ENCODE assay signal across 8 cellular contexts in genomic region chr12:123150804-123151678, GRCh38. TPM values are rescaled to one million over a fixed set of nuclear protein-coding genes. Genes with fewer than 3 reads are reported as not detected.
DNase-seq lines count a peak whose midpoint lies in the region; ATAC-seq and TF ChIP-seq lines count a peak whose summit lies in the region.

TSS of gene PITPNM2 (minus strand) at chr12:123151090. CDS start at chr12:123034590, 116,500 bp downstream.

- TF ChIP-seq POLR2A in suprapubic skin (IDR thresholded peaks at IDR 0.05), result no peak

- H3K27ac ChIP-seq in PC-9, result 0 out of 2 replicates have a peak within 1 kb of the TSS, but pooled peaks have one; percentile 20
- peak within 1 kb of the TSS; percentile 46 for H3K27ac ChIP-seq in fibroblast of lung (ENCODE audit: insufficient read depth, low read length)
- H3K27ac ChIP-seq in suprapubic skin, result peak within 1 kb of the TSS; percentile 76

- peak within 1 kb of the TSS; percentile 89 for H3K4me2 ChIP-seq in PC-9
- peak within 1 kb of the TSS; percentile 87 for H3K4me2 ChIP-seq in fibroblast of lung (ENCODE audit: extremely low read depth, insufficient read depth, low read length)

- H3K4me3 Mint-ChIP-seq in naive thymus-derived CD8-positive, alpha-beta T cell, result peak within 1 kb of the TSS; percentile 73 to 93 (median 86)

- H3K4me1 ChIP-seq in PC-9 (replicated peaks; ENCODE audit: insufficient read depth) (peaks cover 19% of the 10 kb centered on the region), fibroblast of lung (ENCODE audit: control insufficient read depth, extremely low read depth, insufficient read depth, low read length) (no peaks in the 10 kb centered on the region), suprapubic skin (peaks cover 29% of the 10 kb centered on the region)

- H3K36me3 ChIP-seq in PC-9 (ENCODE audit: low read depth) (no peaks in the 10 kb centered on the region), fibroblast of lung (ENCODE audit: control insufficient read depth, insufficient read depth, low read length) (peaks cover 2% of the 10 kb centered on the region), suprapubic skin (no peaks in the 10 kb centered on the region)

- intact Hi-C loops in PC-9 (cut with micrococcal nuclease; ENCODE audit: unreplicated experiment), result loop anchor here (1.0 to 2.0 kb wide), 2 partner anchors 76 to 108 kb away; no protein-coding TSS in a partner anchor

- H3K9me2 ChIP-seq in PC-9 (ENCODE audit: insufficient read depth), result no peaks in the 10 kb centered on the region

- peaks cover 11% of the 10 kb centered on the region; the same call in 1 of the 2 replicates for H3F3A ChIP-seq in PC-9 (ENCODE audit: insufficient read depth, low read depth)

- H3K79me2 ChIP-seq in PC-9 (ENCODE audit: low read depth) (peaks cover 27% of the 10 kb centered on the region), fibroblast of lung (ENCODE audit: control insufficient read depth, insufficient read depth, low read length) (peaks cover 15% of the 10 kb centered on the region)

- no peaks in the 10 kb centered on the region for H3K27me3 ChIP-seq in PC-9 (ENCODE audit: insufficient read depth, low read depth)
- H3K27me3 ChIP-seq in fibroblast of lung (ENCODE audit: control insufficient read depth, insufficient read depth, low read length), result no peaks in the 10 kb centered on the region
- no peaks in the 10 kb centered on the region for H3K27me3 ChIP-seq in suprapubic skin

- POLR2A ChIA-PET in PC-9 (lab: Charles Lee; ENCODE audit: unreplicated experiment), result interaction anchor here (0.7 to 1.0 kb wide), 3 partner anchors 30 to 82 kb away, joined by 3 to 9 read pairs (median 4); partner anchors contain the start of genes MPHOSPH9 and MTRFR
- POLR2A ChIA-PET in naive thymus-derived CD8-positive, alpha-beta T cell (lab: Charles Lee), result interaction anchor here (0.6 to 5.7 kb wide), 14 partner anchors 21 to 176 kb away, joined by 3 to 66 read pairs (median 10); partner anchors contain the start of genes MPHOSPH9, MTRFR and OGFOD2

- H3K9ac ChIP-seq in fibroblast of lung (ENCODE audit: insufficient read depth, low read length), result peak within 1 kb of the TSS; percentile 69

- H2AFZ ChIP-seq in PC-9 (peak within 1 kb of the TSS; percentile 97), fibroblast of lung (ENCODE audit: low read length) (peak within 1 kb of the TSS; percentile 33)

- CTCF ChIA-PET in PC-9 (lab: Charles Lee), result interaction anchor here (0.5 kb wide), 1 partner anchor 129 kb away, joined by 3 read pairs; no protein-coding TSS in a partner anchor

- no peaks in the 10 kb centered on the region for H4K20me1 ChIP-seq in PC-9 (ENCODE audit: insufficient read depth)
- no peaks in the 10 kb centered on the region for H4K20me1 ChIP-seq in fibroblast of lung (ENCODE audit: control insufficient read depth, extremely low read depth, insufficient read depth, low read length)

- TF ChIP-seq EP300 in suprapubic skin (IDR thresholded peaks at IDR 0.05), result no peak

- H3K27ac Mint-ChIP-seq in naive thymus-derived CD8-positive, alpha-beta T cell, result peak within 1 kb of the TSS; percentile 81 to 93 (median 91)

- 2% methylated on average over 35 of the region's 130 CpGs for WGBS in suprapubic skin

- peaks cover 30 to 50% (median 45%) of the 10 kb centered on the region in 4 donors for H3K4me1 Mint-ChIP-seq in naive thymus-derived CD8-positive, alpha-beta T cell

- TF ChIP-seq CTCF in PC-9 (conservative IDR thresholded peaks at IDR 0.05) (no peak; the same call in 1 of the 2 replicates), fibroblast of lung (conservative IDR thresholded peaks at IDR 0.05 in 1 of 2, IDR thresholded peaks at IDR 0.05 in 1 of 2; ENCODE audit: low read depth in 1 of 2, low read length in 2 of 2) (no peak), suprapubic skin (IDR thresholded peaks at IDR 0.05) (peak in 1 of 2 donors; percentile 28)

- ATAC-seq in HG03159 (IDR thresholded peaks at IDR 0.05; ENCODE audit: unreplicated experiment), result peak; percentile 66
- ATAC-seq in naive thymus-derived CD8-positive, alpha-beta T cell, result peak; percentile 87

- DNase-seq in NCI-H1417 (lab: John Stamatoyannopoulos, UW) (peak; percentile 51 to 74 (median 69)), NCI-H1417 treated with DMSO at 0.1 percent for 48 hours (lab: John Stamatoyannopoulos, UW) (no peak), PC-9 (peak in 1 of 2 experiments; percentile 57), activated T-helper 1 cell treated with Interleukin-2 at 50 U/mL for 16 hours (ENCODE audit: low read depth) (peak; percentile 56), fibroblast of lung (ENCODE audit: low read depth in 2 of 2) (peak; percentile 56 to 59), suprapubic skin (ENCODE audit: low spot score in 2 of 2) (peak in 1 of 2 donors; percentile 71)
- DNase-seq in naive thymus-derived CD8-positive, alpha-beta T cell, result peak; percentile 47 to 76 (median 62)

- peaks cover 0 to 14% (median 0%) of the 10 kb centered on the region in 3 donors for H3K36me3 Mint-ChIP-seq in naive thymus-derived CD8-positive, alpha-beta T cell

- no TSS peak for BruUV-seq in PC-9 (replicated peaks; lab: Mats Ljungman, UMichigan)

- H3K4me3 ChIP-seq in PC-9 (peak within 1 kb of the TSS; percentile 88), fibroblast of lung (replicated peaks in 1 of 4; ENCODE audit: control extremely low read depth in 1 of 4, insufficient read depth in 1 of 4, low read depth in 3 of 4, low read length in 4 of 4) (peak within 1 kb of the TSS; percentile 56 to 78 (median 66)), suprapubic skin (peak within 1 kb of the TSS; percentile 79)

- no peaks in the 10 kb centered on the region for H3K9me3 ChIP-seq in PC-9 (ENCODE audit: insufficient read depth, low read depth)
- no peaks in the 10 kb centered on the region for H3K9me3 ChIP-seq in fibroblast of lung (ENCODE audit: control insufficient read depth, insufficient read depth, low read depth, low read length)
- H3K9me3 ChIP-seq in suprapubic skin, result no peaks in the 10 kb centered on the region

- H3K9me3 Mint-ChIP-seq in naive thymus-derived CD8-positive, alpha-beta T cell, result no peaks in the 10 kb centered on the region

- no peaks in the 10 kb centered on the region for H3K27me3 Mint-ChIP-seq in naive thymus-derived CD8-positive, alpha-beta T cell

RNA-seq across cellular contexts. Expression of gene PITPNM2, which starts in this region (rescaled TPM):
- total RNA-seq in PC-9 (2021) (16.6 and 21.6 TPM in 2 replicates), fibroblast of lung (4.4 and 6.6 TPM in 2 replicates), suprapubic skin (10 to 100 TPM in 1 of 4 donors, 1 to 10 TPM in 3; 5.9 to 11.8 (median 6.9) TPM)
- 2.2 and 4.9 TPM in 2 replicates for polyA plus RNA-seq in fibroblast of lung
- polyA plus RNA-seq in fibroblast of lung (2012), result 5.2 and 9.0 TPM in 2 replicates
- 8.8 and 23.5 TPM in 2 replicates for polyA minus RNA-seq in fibroblast of lung (ENCODE audit: low replicate concordance)
- 10 to 100 TPM; 36.9 to 42.7 TPM for total RNA-seq in naive thymus-derived CD8-positive, alpha-beta T cell
- 1 to 10 TPM; 4.0 to 6.3 (median 4.7) TPM for polyA plus RNA-seq in naive thymus-derived CD8-positive, alpha-beta T cell

Comparison
In these comparisons a context has a peak if more than half of its experiments do, and no peak if none do; other contexts are left out.
1. H3K27ac ChIP-seq: peak in every context shown above with its lines; median percentile 76 in suprapubic skin; 46 in fibroblast of lung; 20 in PC-9.